8 cellular contexts compared by ENCODE assay signal in the genomic region with DNA sequence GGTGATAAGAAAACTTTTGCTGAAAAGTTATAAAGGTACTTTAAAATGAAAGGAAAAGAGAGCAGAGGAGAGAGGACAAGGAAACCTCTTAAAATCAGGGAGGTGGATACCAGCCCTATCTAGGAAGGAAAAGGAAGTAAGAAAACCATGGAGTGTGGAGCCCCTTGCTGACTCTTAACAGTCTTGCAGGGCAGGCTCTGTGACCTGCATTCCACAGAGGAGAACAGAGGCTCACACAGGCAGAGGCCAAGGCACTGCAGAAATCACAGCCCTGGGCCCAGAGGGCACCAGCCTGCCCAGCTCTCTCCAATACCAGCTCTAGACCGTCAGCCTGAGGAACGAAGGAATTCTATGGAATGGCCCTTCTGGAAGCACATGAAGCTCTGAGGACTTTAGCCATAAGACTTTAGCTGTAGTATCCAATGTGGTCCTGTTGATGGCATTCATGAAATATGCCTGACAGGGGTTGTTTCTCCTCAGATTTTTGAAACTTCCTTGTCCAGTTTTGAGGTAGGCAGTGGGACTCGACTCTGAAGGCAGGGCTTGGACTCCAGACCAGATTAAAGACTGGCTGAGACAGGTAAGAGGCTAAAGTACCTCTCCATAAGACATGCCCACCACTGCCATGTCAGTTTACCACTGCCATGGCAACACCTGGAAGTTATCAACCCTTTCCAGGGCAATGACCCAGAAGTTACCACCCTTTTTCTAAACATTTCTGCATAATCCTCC.
DNase-seq lines count a peak whose midpoint lies in the region; ATAC-seq and TF ChIP-seq lines count a peak whose summit lies in the region.

No MANE protein-coding gene starts in this region.

- H3K27ac ChIP-seq in SJSA1 (no peak overlapping the region), gastrocnemius medialis (no peak overlapping the region), Karpas-422 (ENCODE audit: low read length) (no peak overlapping the region), substantia nigra (ENCODE audit: low read depth, low read length, poor library complexity, severe bottlenecking) (no peak overlapping the region)

- DNase-seq in H4 (ENCODE audit: low spot score) (peak; percentile 46), SJSA1 (ENCODE audit: low read depth in 1 of 2, low spot score in 2 of 2) (peak; percentile 63 to 65), fibroblast of the aortic adventitia (ENCODE audit: low read depth) (peak; percentile 92), gastrocnemius medialis (no peak), Karpas-422 (no peak), NCI-H446 (lab: John Stamatoyannopoulos, UW) (no peak), substantia nigra (lab: John Stamatoyannopoulos, UW) (no peak)

- TF ChIP-seq POLR2A in gastrocnemius medialis (IDR thresholded peaks at IDR 0.05), result no peak

- H3K4me1 ChIP-seq in SJSA1 (replicated peaks) (peaks cover 19% of the 10 kb centered on the region), gastrocnemius medialis (peaks cover 0 to 4% of the 10 kb centered on the region in 2 donors), Karpas-422 (ENCODE audit: low read length) (peaks cover 13% of the 10 kb centered on the region)

- peak; percentile 75 for TF ChIP-seq CTCF in fibroblast of the aortic adventitia (IDR thresholded peaks at IDR 0.05; ENCODE audit: insufficient read depth, low read length)
- peak in 4 of 5 experiments; percentile 34 to 46 (median 38) for TF ChIP-seq CTCF in gastrocnemius medialis (IDR thresholded peaks at IDR 0.05 in 4 of 5, conservative IDR thresholded peaks at IDR 0.05 in 1 of 5)

- H3K9me2 ChIP-seq in Karpas-422 (replicated peaks; ENCODE audit: insufficient read depth, low read length), result no peaks in the 10 kb centered on the region

- peak; percentile 69 to 72 for ATAC-seq in gastrocnemius medialis
- no peak for ATAC-seq in GM19324 (IDR thresholded peaks at IDR 0.05; ENCODE audit: low FRiP score, unreplicated experiment)

- H3K79me2 ChIP-seq in Karpas-422 (ENCODE audit: low read length), result no peaks in the 10 kb centered on the region

- H3K36me3 ChIP-seq in SJSA1 (no peaks in the 10 kb centered on the region), gastrocnemius medialis (no peaks in the 10 kb centered on the region), Karpas-422 (ENCODE audit: insufficient read depth, low read length) (no peaks in the 10 kb centered on the region)

- H3K9ac ChIP-seq in Karpas-422 (ENCODE audit: low read length), result no peak overlapping the region

- intact Hi-C loops in gastrocnemius medialis (cut with DNase I; ENCODE audit: low total_unique reads), result no loop called here

- H3K9me3 ChIP-seq in SJSA1 (replicated peaks), result no peaks in the 10 kb centered on the region
- H3K9me3 ChIP-seq in gastrocnemius medialis, result no peaks in the 10 kb centered on the region
- H3K9me3 ChIP-seq in Karpas-422 (ENCODE audit: low read length), result no peaks in the 10 kb centered on the region

- H3K4me2 ChIP-seq in Karpas-422 (ENCODE audit: low read depth, low read length, poor library complexity, severe bottlenecking), result no peak overlapping the region

- no peaks in the 10 kb centered on the region for H4K20me1 ChIP-seq in Karpas-422 (ENCODE audit: insufficient read depth, low read depth, low read length)

- in situ Hi-C loops in gastrocnemius medialis (cut with MboI; ENCODE audit: low sequenced_read_pairs in 4 of 4), result no loop called here

- no peak overlapping the region for H2AFZ ChIP-seq in Karpas-422 (ENCODE audit: low read length)

- no peak overlapping the region for H3K4me3 ChIP-seq in SJSA1
- H3K4me3 ChIP-seq in fibroblast of the aortic adventitia (ENCODE audit: low read depth, low read length), result no peak overlapping the region
- H3K4me3 ChIP-seq in gastrocnemius medialis, result no peak overlapping the region
- no peak overlapping the region for H3K4me3 ChIP-seq in Karpas-422 (ENCODE audit: low read length)

- H3K27me3 ChIP-seq in SJSA1 (replicated peaks), result no peaks in the 10 kb centered on the region
- no peaks in the 10 kb centered on the region for H3K27me3 ChIP-seq in gastrocnemius medialis
- no peaks in the 10 kb centered on the region for H3K27me3 ChIP-seq in Karpas-422 (ENCODE audit: low read length)

Comparison
In these comparisons a context has a peak if more than half of its experiments do, and no peak if none do; other contexts are left out.
1. DNase-seq: peak in H4 (single experiment), SJSA1 (2 of 2) and fibroblast of the aortic adventitia (single experiment); none in gastrocnemius medialis (0 of 2), Karpas-422 (single experiment), NCI-H446 (0 of 2) and substantia nigra (0 of 49).